Comparison of ENCODE assay signal across 3 cellular contexts in genomic region chr2:10631405-10631804, GRCh38.
TF ChIP-seq lines count a peak whose summit lies in the region.

No MANE protein-coding gene starts in this region.

TF ChIP-seq in HepG2, 621 proteins besides CTCF, POLR2A, EP300 and RAD21:
- no peak for TF ChIP-seq HMGA1 (CRISPR knock-in tag; conservative IDR thresholded peaks at IDR 0.05)
- no peak for TF ChIP-seq LCORL (IDR thresholded peaks at IDR 0.05)
- no peak for TF ChIP-seq LCORL (CRISPR knock-in tag; IDR thresholded peaks at IDR 0.05)
- TF ChIP-seq, protein P1, sequence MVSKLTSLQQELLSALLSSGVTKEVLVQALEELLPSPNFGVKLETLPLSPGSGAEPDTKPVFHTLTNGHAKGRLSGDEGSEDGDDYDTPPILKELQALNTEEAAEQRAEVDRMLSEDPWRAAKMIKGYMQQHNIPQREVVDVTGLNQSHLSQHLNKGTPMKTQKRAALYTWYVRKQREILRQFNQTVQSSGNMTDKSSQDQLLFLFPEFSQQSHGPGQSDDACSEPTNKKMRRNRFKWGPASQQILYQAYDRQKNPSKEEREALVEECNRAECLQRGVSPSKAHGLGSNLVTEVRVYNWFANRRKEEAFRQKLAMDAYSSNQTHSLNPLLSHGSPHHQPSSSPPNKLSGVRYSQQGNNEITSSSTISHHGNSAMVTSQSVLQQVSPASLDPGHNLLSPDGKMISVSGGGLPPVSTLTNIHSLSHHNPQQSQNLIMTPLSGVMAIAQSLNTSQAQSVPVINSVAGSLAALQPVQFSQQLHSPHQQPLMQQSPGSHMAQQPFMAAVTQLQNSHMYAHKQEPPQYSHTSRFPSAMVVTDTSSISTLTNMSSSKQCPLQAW (CRISPR knock-in tag; IDR thresholded peaks at IDR 0.05) = no peak
- no peak for TF ChIP-seq ZNF263 (CRISPR knock-in tag; IDR thresholded peaks at IDR 0.05)
- no peak for TF ChIP-seq NCOA2 (CRISPR knock-in tag; IDR thresholded peaks at IDR 0.05)
- TF ChIP-seq GATAD2A (CRISPR knock-in tag; IDR thresholded peaks at IDR 0.05) = no peak
- TF ChIP-seq ZGPAT (CRISPR knock-in tag; IDR thresholded peaks at IDR 0.05) = no peak
- TF ChIP-seq ATAD3A (CRISPR knock-in tag; IDR thresholded peaks at IDR 0.05) = no peak
- TF ChIP-seq FOXC1 (CRISPR knock-in tag; IDR thresholded peaks at IDR 0.05; ENCODE audit: borderline replicate concordance) = no peak
- no peak for TF ChIP-seq ZNF619 (CRISPR knock-in tag; IDR thresholded peaks at IDR 0.05)
- TF ChIP-seq HES4 (CRISPR knock-in tag; IDR thresholded peaks at IDR 0.05; ENCODE audit: borderline replicate concordance) = no peak
- peak; percentile 78 for TF ChIP-seq CEBPB (IDR thresholded peaks at IDR 0.05; ENCODE audit: borderline replicate concordance, low read depth, low read length)
- TF ChIP-seq MTF2 (CRISPR knock-in tag; IDR thresholded peaks at IDR 0.05; ENCODE audit: borderline replicate concordance) = no peak
- no peak for TF ChIP-seq KLF12 (CRISPR knock-in tag; IDR thresholded peaks at IDR 0.05; ENCODE audit: borderline replicate concordance)
- no peak for TF ChIP-seq CC2D1A (CRISPR knock-in tag; IDR thresholded peaks at IDR 0.05)
- peak; percentile 42 for TF ChIP-seq CEBPG (CRISPR knock-in tag; IDR thresholded peaks at IDR 0.05)
- TF ChIP-seq, protein P2, sequence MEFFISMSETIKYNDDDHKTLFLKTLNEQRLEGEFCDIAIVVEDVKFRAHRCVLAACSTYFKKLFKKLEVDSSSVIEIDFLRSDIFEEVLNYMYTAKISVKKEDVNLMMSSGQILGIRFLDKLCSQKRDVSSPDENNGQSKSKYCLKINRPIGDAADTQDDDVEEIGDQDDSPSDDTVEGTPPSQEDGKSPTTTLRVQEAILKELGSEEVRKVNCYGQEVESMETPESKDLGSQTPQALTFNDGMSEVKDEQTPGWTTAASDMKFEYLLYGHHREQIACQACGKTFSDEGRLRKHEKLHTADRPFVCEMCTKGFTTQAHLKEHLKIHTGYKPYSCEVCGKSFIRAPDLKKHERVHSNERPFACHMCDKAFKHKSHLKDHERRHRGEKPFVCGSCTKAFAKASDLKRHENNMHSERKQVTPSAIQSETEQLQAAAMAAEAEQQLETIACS (CRISPR knock-in tag; IDR thresholded peaks at IDR 0.05) = no peak

TF ChIP-seq in Ishikawa, 13 proteins besides CTCF, POLR2A, EP300 and RAD21:
- TF ChIP-seq CREB1 (IDR thresholded peaks at IDR 0.05; ENCODE audit: low read depth) (no peak), CEBPB (IDR thresholded peaks at IDR 0.05) (peak; percentile 16; the same call in 1 of the 2 replicates)

TF ChIP-seq in K562, 482 proteins besides CTCF, POLR2A, EP300 and RAD21:
- no peak for TF ChIP-seq ZKSCAN1 (IDR thresholded peaks at IDR 0.05; ENCODE audit: low read depth, low read length)
- no peak for TF ChIP-seq BRD4 (IDR thresholded peaks at IDR 0.05)
- TF ChIP-seq, protein P3, sequence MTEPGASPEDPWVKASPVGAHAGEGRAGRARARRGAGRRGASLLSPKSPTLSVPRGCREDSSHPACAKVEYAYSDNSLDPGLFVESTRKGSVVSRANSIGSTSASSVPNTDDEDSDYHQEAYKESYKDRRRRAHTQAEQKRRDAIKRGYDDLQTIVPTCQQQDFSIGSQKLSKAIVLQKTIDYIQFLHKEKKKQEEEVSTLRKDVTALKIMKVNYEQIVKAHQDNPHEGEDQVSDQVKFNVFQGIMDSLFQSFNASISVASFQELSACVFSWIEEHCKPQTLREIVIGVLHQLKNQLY (CRISPR knock-in tag; conservative IDR thresholded peaks at IDR 0.05) = no peak
- TF ChIP-seq CEBPB (tag; IDR thresholded peaks at IDR 0.05) = peak; percentile 62; the same call in 1 of the 2 replicates
- TF ChIP-seq SFPQ (IDR thresholded peaks at IDR 0.05; ENCODE audit: low read depth, low read length) = no peak
- TF ChIP-seq SIN3B (IDR thresholded peaks at IDR 0.05; ENCODE audit: low read depth) = no peak
- no peak for TF ChIP-seq FOXK1 (CRISPR knock-in tag; IDR thresholded peaks at IDR 0.05; ENCODE audit: borderline replicate concordance)
- peak; percentile 46 for TF ChIP-seq ATF3 (IDR thresholded peaks at IDR 0.05)
- TF ChIP-seq ATF3 (CRISPR knock-in tag; conservative IDR thresholded peaks at IDR 0.05) = no peak
- no peak for TF ChIP-seq CEBPG (CRISPR knock-in tag; IDR thresholded peaks at IDR 0.05)
- peak; percentile 74 to 86 for TF ChIP-seq CEBPG (tag; conservative IDR thresholded peaks at IDR 0.05 in 1 of 2, IDR thresholded peaks at IDR 0.05 in 1 of 2)
- TF ChIP-seq, protein P4, sequence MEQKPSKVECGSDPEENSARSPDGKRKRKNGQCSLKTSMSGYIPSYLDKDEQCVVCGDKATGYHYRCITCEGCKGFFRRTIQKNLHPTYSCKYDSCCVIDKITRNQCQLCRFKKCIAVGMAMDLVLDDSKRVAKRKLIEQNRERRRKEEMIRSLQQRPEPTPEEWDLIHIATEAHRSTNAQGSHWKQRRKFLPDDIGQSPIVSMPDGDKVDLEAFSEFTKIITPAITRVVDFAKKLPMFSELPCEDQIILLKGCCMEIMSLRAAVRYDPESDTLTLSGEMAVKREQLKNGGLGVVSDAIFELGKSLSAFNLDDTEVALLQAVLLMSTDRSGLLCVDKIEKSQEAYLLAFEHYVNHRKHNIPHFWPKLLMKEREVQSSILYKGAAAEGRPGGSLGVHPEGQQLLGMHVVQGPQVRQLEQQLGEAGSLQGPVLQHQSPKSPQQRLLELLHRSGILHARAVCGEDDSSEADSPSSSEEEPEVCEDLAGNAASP (IDR thresholded peaks at IDR 0.05) = no peak
